ENCODE assay signal across 23 cellular contexts in the genomic region with DNA sequence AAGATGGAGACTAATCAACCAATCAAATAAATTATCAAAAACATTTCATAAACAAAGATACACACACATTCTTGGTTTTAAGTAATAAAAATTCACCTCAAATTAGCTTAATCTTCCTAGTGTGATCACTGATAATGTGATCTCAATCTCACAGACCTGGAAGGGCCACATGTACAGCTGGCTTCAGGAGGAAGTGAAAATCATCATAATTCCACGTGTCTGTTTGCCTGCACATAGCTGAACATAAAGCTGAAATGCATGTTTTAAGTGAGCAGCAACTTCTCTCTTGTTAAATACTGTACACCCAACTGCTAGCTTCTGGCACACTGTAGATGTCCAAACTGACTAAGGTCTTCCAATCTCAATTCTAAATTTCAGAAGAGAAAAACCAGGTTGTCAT. TPM values are rescaled to one million over a fixed set of nuclear protein-coding genes. Genes with fewer than 3 reads are reported as not detected.
DNase-seq lines count a peak whose midpoint lies in the region; ATAC-seq and TF ChIP-seq lines count a peak whose summit lies in the region.
"Had no signal": no experiment of that assay in that cellular context is flagged by ENCODE, and none has a peak within 500 bp of the region (broad histone marks: within the 10 kb centered on the region; RNA-seq: fewer than 3 reads in every experiment).

No MANE protein-coding gene starts in this region.

- no peaks in the 10 kb centered on the region for H3K36me3 Mint-ChIP-seq in HFFc6 (ENCODE audit: low read depth)
- H3K36me3 Mint-ChIP-seq: immature natural killer cell, neural progenitor cell had no signal

- no peaks in the 10 kb centered on the region for H4K20me1 ChIP-seq in OCI-LY3 (ENCODE audit: insufficient read depth, low read length)
- H4K20me1 ChIP-seq: BLaER1 treated with 17β-estradiol and CSF1 and Interleukin-3, amounts not matched to agents 10 nM and 100 nM had no signal

- H3K9me3 ChIP-seq in OCI-LY3 (ENCODE audit: insufficient read depth, low read length) = peaks cover 13% of the 10 kb centered on the region; the same call in 1 of the 2 replicates
- H3K9me3 ChIP-seq: heart left ventricle, prostate gland had no signal

- H3K4me3 Mint-ChIP-seq in HFFc6 = no peak overlapping the region
- H3K4me3 Mint-ChIP-seq: activated T-helper 17 cell treated with anti-CD3 and anti-CD28 coated beads, Interleukin-2, amount 50 U/mL, for 72 hours; immature natural killer cell; neural progenitor cell had no signal

- H3K27me3 ChIP-seq in OCI-LY3 (ENCODE audit: low read depth, low read length) = no peaks in the 10 kb centered on the region
- no peaks in the 10 kb centered on the region for H3K27me3 ChIP-seq in H7 (ENCODE audit: control insufficient read depth, insufficient read depth, low read length)
- H3K27me3 ChIP-seq: brain microvascular endothelial cell, heart left ventricle, neural progenitor cell had no signal

- no peak overlapping the region for H3K4me2 ChIP-seq in OCI-LY3 (ENCODE audit: low read length)
- H3K4me2 ChIP-seq: BLaER1 treated with 17β-estradiol and CSF1 and Interleukin-3, amounts not matched to agents 10 nM and 100 nM; neural progenitor cell had no signal

- peak overlapping the region; percentile 17; the same call in 1 of the 2 replicates for H3K9ac ChIP-seq in OCI-LY3 (ENCODE audit: low read length)
- H3K9ac ChIP-seq: BLaER1 treated with 17β-estradiol and CSF1 and Interleukin-3, amounts not matched to agents 10 nM and 100 nM; neural progenitor cell had no signal

- peak; percentile 53 for ATAC-seq in GM18498 (IDR thresholded peaks at IDR 0.05; ENCODE audit: unreplicated experiment)
- peak; percentile 47 for ATAC-seq in GM19324 (IDR thresholded peaks at IDR 0.05; ENCODE audit: low FRiP score, unreplicated experiment)
- ATAC-seq in HG02885 (IDR thresholded peaks at IDR 0.05; ENCODE audit: poor library complexity, unreplicated experiment) = peak; percentile 50
- ATAC-seq: activated T-helper 17 cell treated with anti-CD3 and anti-CD28 coated beads, Interleukin-2, amount 50 U/mL, for 72 hours; heart left ventricle; left ventricle myocardium superior; Panc1 had no signal

- no peaks in the 10 kb centered on the region for H3K79me2 ChIP-seq in OCI-LY3 (ENCODE audit: low read length)

- H3K9me3 Mint-ChIP-seq in HFFc6 = no peaks in the 10 kb centered on the region
- H3K9me3 Mint-ChIP-seq: activated T-helper 17 cell treated with anti-CD3 and anti-CD28 coated beads, Interleukin-2, amount 50 U/mL, for 72 hours had no signal

- peaks cover 6% of the 10 kb centered on the region; the same call in 1 of the 2 replicates for H3K27me3 Mint-ChIP-seq in HFFc6 (ENCODE audit: insufficient read depth)

- no peak overlapping the region for H3K27ac Mint-ChIP-seq in HFFc6
- H3K27ac Mint-ChIP-seq: activated T-helper 17 cell treated with anti-CD3 and anti-CD28 coated beads, Interleukin-2, amount 50 U/mL, for 72 hours; immature natural killer cell; neural progenitor cell had no signal

- H3K4me3 ChIP-seq in OCI-LY3 (ENCODE audit: low read length) (no peak overlapping the region), H7 (ENCODE audit: insufficient read depth, low read depth, low read length) (no peak overlapping the region)
- H3K4me3 ChIP-seq: BLaER1 treated with 17β-estradiol and CSF1 and Interleukin-3, amounts not matched to agents 10 nM and 100 nM; heart left ventricle; neural progenitor cell; prostate gland had no signal

- no peak for TF ChIP-seq CTCF in OCI-LY3 (IDR thresholded peaks at IDR 0.05; ENCODE audit: low read depth, low read length)
- no peak for TF ChIP-seq CTCF in HFFc6 (IDR thresholded peaks at IDR 0.05)

- peak overlapping the region; percentile 59 for H2AFZ ChIP-seq in OCI-LY3 (ENCODE audit: low read depth, low read length)
- H2AFZ ChIP-seq: neural progenitor cell had no signal

- DNase-seq in mucosa of gallbladder (ENCODE audit: low spot score) (no peak), NCI-H2081 treated with DMSO at 0.1 percent for 48 hours (lab: John Stamatoyannopoulos, UW) (no peak), H7 (no peak), HFFc6 (no peak)
- DNase-seq: brain microvascular endothelial cell, Calu3, heart left ventricle, immature natural killer cell, Kasumi-1, left ventricle myocardium superior, NCI-H1417 treated with DMSO at 0.1 percent for 48 hours, NCI-H2171 treated with DMSO at 0.1 percent for 48 hours had no signal

- H3K4me1 ChIP-seq in OCI-LY3 (ENCODE audit: low read length) = peaks cover 36% of the 10 kb centered on the region
- H3K4me1 ChIP-seq: heart left ventricle, neural progenitor cell, prostate gland had no signal

- peaks cover 9% of the 10 kb centered on the region for H3K36me3 ChIP-seq in OCI-LY3 (replicated peaks; ENCODE audit: low read depth, low read length)
- no peaks in the 10 kb centered on the region for H3K36me3 ChIP-seq in H7 (replicated peaks; ENCODE audit: control insufficient read depth, insufficient read depth, low read length)
- H3K36me3 ChIP-seq: BLaER1 treated with 17β-estradiol and CSF1 and Interleukin-3, amounts not matched to agents 10 nM and 100 nM; brain microvascular endothelial cell; heart left ventricle; neural progenitor cell; prostate gland had no signal

- H3K27ac ChIP-seq in OCI-LY3 (ENCODE audit: low read length) = peak overlapping the region; percentile 58
- H3K27ac ChIP-seq: BLaER1 treated with 17β-estradiol and CSF1 and Interleukin-3, amounts not matched to agents 10 nM and 100 nM; brain microvascular endothelial cell; heart left ventricle; neural progenitor cell; prostate gland had no signal

- H3K4me1 Mint-ChIP-seq in HFFc6 (ENCODE audit: low read depth) = no peaks in the 10 kb centered on the region
- H3K4me1 Mint-ChIP-seq: activated T-helper 17 cell treated with anti-CD3 and anti-CD28 coated beads, Interleukin-2, amount 50 U/mL, for 72 hours; immature natural killer cell had no signal

RNA-seq across cellular contexts. Expression of gene ARHGAP6, which starts 53.8 kb away (rescaled TPM):
- 12.0 TPM for total RNA-seq in mucosa of gallbladder
- 1.7 and 2.0 TPM in 2 replicates for total RNA-seq in H7 (2014; rRNA removed; shearing (Covaris generic))
- total RNA-seq in HFFc6 (2021; fragmentation: NEBNext Ultra II Directional; extraction: Animal tissue kit (Norgen Biotek cat#: 25700)) = 1 to 10 TPM in 1 of 6 experiments, under 1 TPM in 5; 0.51 to 1.0 (median 0.69) TPM
- total RNA-seq: A673; activated CD8-positive, alpha-beta memory T cell treated with anti-CD3 and anti-CD28 coated beads for 36 hours; activated T-helper 17 cell treated with anti-CD3 and anti-CD28 coated beads, Interleukin-2, amount 50 U/mL, for 72 hours; Calu3 had no signal
